ENCODE assay signal across 8 cellular contexts in the genomic region with DNA sequence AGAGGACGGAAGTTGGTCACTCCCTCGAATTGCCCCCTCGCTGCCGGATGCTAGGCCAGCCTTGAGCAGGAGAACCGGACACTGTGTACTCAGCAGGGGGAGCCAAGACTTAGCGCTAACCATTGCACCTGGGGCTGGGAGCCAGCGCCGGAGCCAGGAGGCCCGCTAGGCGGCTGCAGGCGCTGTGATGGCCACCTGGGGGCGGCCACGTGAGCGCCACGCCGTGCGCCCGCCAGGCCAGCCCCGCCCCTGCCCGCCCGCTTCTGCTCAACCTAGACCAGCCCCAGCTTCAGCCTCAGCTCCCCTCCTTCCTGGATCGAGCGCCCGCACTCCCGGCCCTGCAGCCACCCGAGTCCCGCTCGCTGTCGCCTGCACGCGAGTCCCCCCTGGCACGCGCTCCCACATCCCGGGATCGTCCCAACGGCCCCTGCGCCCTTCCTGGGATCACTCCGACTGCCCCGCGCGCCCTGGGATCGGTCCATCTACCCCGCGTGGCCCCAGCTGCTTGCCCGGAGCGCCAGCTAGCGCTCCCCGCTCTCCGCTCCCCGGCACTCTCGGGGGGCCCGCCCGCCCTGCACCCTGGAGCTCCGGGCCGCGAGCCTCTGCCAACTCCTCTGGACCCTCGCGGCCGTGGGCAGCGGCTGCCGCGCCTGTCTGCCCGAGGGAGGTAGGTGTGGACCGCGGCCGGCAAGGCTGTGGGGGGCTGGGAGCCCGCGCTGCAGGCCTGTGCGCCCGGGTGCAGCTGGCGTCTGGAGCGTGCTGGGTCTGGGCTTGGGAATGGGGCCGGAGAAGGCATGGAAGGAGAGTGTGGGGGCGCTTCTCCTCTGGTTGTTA. TPM values are rescaled to one million over a fixed set of nuclear protein-coding genes. Genes with fewer than 3 reads are reported as not detected.
A peak's percentile ranks its signal among the peaks of the same experiment; 100 is the strongest.
DNase-seq lines count a peak whose midpoint lies in the region; ATAC-seq and TF ChIP-seq lines count a peak whose summit lies in the region.

A gene (plus strand): TSS at position 266 of the 834 bp plus-strand sequence. CDS start 19,452 bp downstream, outside the sequence.

- H3K27ac ChIP-seq in C4-2B: peak within 1 kb of the TSS; percentile 94

- peak within 1 kb of the TSS; percentile 97 for H3K4me3 ChIP-seq in lower leg skin (ENCODE audit: low read depth, poor library complexity, severe bottlenecking)

- WGBS in lower leg skin, 2 donors: 0% methylated on average over 49 to 60 of the region's 74 CpGs

- peak; percentile 89 for TF ChIP-seq CTCF in C4-2B (conservative IDR thresholded peaks at IDR 0.05)
- peak in 1 of 3 donors; percentile 67 for TF ChIP-seq CTCF in lower leg skin (IDR thresholded peaks at IDR 0.05)

- TF ChIP-seq POLR2A in lower leg skin (IDR thresholded peaks at IDR 0.05): no peak

- peak; percentile 92 for DNase-seq in NCI-H526 treated with DMSO at 0.1 percent for 48 hours (lab: John Stamatoyannopoulos, UW)
- DNase-seq in activated CD4-positive, alpha-beta T cell treated with anti-CD3 and anti-CD28 coated beads, Interleukin-2, amount 50 U/mL, for 48 hours: peak; percentile 86 to 89
- peak in 1 of 2 donors; percentile 96 for DNase-seq in dermis microvascular lymphatic vessel endothelial cell (ENCODE audit: low read depth in 2 of 2)
- DNase-seq in lower leg skin (ENCODE audit: low spot score in 2 of 2): peak; percentile 90 to 98
- peak; percentile 79 to 90 for DNase-seq in stimulated activated CD4-positive, alpha-beta T cell treated with anti-CD3 and anti-CD28 coated beads, Interleukin-4, amount 100 ng/mL, for 48 hours (ENCODE audit: low read depth in 2 of 2)

- ATAC-seq in GM19324 (IDR thresholded peaks at IDR 0.05; ENCODE audit: low FRiP score, unreplicated experiment) (peak; percentile 86), HG03469 (IDR thresholded peaks at IDR 0.05; ENCODE audit: unreplicated experiment) (peak; percentile 61)

- intact Hi-C loops in lower leg skin (cut with DNase I; ENCODE audit: low total_unique reads): no loop called here

RNA-seq across cellular contexts. Expression of the gene that starts here (rescaled TPM):
- 33.8 and 35.1 TPM in 2 replicates for total RNA-seq in dermis microvascular lymphatic vessel endothelial cell
- total RNA-seq in lower leg skin: 100 to 1,000 TPM in 1 of 4 donors, 10 to 100 TPM in 3; 47.8 to 112 (median 73.2) TPM
